1 cellular context compared by ENCODE assay signal in the genomic region with DNA sequence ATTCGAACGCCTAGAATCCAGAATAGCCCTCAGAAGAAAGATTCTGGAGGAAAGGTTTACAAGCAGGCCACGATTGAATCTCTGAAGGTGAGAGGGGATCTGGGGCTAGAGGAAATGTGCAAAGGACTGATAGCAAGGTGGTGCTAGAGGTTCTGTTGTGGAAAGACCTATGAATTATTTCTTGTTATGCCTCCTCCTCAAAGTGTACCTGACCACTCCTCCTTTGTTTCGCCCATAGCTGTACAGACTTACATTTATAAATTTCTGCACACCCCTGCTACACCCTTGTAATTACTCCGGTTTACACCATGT.
A peak's percentile ranks its signal among the peaks of the same experiment; 100 is the strongest.
TF ChIP-seq lines count a peak whose summit lies in the region.

No MANE protein-coding gene starts in this region.

TF ChIP-seq in K562, 482 proteins besides CTCF, POLR2A, EP300 and RAD21 (continued from another document and continues in another):
- TF ChIP-seq, protein P1, sequence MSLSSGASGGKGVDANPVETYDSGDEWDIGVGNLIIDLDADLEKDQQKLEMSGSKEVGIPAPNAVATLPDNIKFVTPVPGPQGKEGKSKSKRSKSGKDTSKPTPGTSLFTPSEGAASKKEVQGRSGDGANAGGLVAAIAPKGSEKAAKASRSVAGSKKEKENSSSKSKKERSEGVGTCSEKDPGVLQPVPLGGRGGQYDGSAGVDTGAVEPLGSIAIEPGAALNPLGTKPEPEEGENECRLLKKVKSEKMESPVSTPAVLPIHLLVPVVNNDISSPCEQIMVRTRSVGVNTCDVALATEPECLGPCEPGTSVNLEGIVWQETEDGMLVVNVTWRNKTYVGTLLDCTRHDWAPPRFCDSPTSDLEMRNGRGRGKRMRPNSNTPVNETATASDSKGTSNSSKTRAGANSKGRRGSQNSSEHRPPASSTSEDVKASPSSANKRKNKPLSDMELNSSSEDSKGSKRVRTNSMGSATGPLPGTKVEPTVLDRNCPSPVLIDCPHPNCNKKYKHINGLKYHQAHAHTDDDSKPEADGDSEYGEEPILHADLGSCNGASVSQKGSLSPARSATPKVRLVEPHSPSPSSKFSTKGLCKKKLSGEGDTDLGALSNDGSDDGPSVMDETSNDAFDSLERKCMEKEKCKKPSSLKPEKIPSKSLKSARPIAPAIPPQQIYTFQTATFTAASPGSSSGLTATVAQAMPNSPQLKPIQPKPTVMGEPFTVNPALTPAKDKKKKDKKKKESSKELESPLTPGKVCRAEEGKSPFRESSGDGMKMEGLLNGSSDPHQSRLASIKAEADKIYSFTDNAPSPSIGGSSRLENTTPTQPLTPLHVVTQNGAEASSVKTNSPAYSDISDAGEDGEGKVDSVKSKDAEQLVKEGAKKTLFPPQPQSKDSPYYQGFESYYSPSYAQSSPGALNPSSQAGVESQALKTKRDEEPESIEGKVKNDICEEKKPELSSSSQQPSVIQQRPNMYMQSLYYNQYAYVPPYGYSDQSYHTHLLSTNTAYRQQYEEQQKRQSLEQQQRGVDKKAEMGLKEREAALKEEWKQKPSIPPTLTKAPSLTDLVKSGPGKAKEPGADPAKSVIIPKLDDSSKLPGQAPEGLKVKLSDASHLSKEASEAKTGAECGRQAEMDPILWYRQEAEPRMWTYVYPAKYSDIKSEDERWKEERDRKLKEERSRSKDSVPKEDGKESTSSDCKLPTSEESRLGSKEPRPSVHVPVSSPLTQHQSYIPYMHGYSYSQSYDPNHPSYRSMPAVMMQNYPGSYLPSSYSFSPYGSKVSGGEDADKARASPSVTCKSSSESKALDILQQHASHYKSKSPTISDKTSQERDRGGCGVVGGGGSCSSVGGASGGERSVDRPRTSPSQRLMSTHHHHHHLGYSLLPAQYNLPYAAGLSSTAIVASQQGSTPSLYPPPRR (CRISPR knock-in tag; IDR thresholded peaks at IDR 0.05; ENCODE audit: borderline replicate concordance): no peak
- TF ChIP-seq PTTG1 (tag; IDR thresholded peaks at IDR 0.05; ENCODE audit: low read depth) (no peak), SMAD4 (CRISPR knock-in tag; conservative IDR thresholded peaks at IDR 0.05) (no peak), ZZZ3 (IDR thresholded peaks at IDR 0.05) (no peak), NEUROD1 (IDR thresholded peaks at IDR 0.05; ENCODE audit: borderline replicate concordance, low read depth, low read length, partially characterized antibody) (no peak), MYC (IDR thresholded peaks at IDR 0.05; ENCODE audit: low read depth, low read length) (no peak), MYC (CRISPR knock-in tag; IDR thresholded peaks at IDR 0.05; ENCODE audit: borderline replicate concordance, low read depth) (no peak), MBD2 (IDR thresholded peaks at IDR 0.05; ENCODE audit: borderline replicate concordance, low read depth) (no peak), SAFB2 (IDR thresholded peaks at IDR 0.05; ENCODE audit: borderline replicate concordance, low read depth, low read length, severe bottlenecking) (no peak), TRIM24 (IDR thresholded peaks at IDR 0.05) (no peak), SRSF1 (IDR thresholded peaks at IDR 0.05; ENCODE audit: low read depth, low read length) (no peak), HEY1 (CRISPR knock-in tag; IDR thresholded peaks at IDR 0.05; ENCODE audit: borderline replicate concordance) (no peak), FIP1L1 (IDR thresholded peaks at IDR 0.05; ENCODE audit: low read depth, low read length, poor library complexity, severe bottlenecking) (no peak), LARP7 (IDR thresholded peaks at IDR 0.05) (no peak), CEBPB (tag; IDR thresholded peaks at IDR 0.05) (no peak), CHCHD3 (CRISPR knock-in tag; IDR thresholded peaks at IDR 0.05) (no peak), PHB2 (IDR thresholded peaks at IDR 0.05; ENCODE audit: low read depth) (no peak), ZNF143 (CRISPR knock-in tag; IDR thresholded peaks at IDR 0.05) (no peak), ZNF79 (CRISPR knock-in tag; IDR thresholded peaks at IDR 0.05; ENCODE audit: low read depth) (no peak), SRSF7 (optimal IDR thresholded peaks at IDR 0.05; ENCODE audit: low read depth, low read length) (no peak), POLR3G (IDR thresholded peaks at IDR 0.05; ENCODE audit: extremely low read depth, insufficient read length, insufficient replicate concordance) (no peak)
- TF ChIP-seq, protein P2, sequence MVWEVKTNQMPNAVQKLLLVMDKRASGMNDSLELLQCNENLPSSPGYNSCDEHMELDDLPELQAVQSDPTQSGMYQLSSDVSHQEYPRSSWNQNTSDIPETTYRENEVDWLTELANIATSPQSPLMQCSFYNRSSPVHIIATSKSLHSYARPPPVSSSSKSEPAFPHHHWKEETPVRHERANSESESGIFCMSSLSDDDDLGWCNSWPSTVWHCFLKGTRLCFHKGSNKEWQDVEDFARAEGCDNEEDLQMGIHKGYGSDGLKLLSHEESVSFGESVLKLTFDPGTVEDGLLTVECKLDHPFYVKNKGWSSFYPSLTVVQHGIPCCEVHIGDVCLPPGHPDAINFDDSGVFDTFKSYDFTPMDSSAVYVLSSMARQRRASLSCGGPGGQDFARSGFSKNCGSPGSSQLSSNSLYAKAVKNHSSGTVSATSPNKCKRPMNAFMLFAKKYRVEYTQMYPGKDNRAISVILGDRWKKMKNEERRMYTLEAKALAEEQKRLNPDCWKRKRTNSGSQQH (CRISPR knock-in tag; IDR thresholded peaks at IDR 0.05): no peak
- TF ChIP-seq, protein P3, sequence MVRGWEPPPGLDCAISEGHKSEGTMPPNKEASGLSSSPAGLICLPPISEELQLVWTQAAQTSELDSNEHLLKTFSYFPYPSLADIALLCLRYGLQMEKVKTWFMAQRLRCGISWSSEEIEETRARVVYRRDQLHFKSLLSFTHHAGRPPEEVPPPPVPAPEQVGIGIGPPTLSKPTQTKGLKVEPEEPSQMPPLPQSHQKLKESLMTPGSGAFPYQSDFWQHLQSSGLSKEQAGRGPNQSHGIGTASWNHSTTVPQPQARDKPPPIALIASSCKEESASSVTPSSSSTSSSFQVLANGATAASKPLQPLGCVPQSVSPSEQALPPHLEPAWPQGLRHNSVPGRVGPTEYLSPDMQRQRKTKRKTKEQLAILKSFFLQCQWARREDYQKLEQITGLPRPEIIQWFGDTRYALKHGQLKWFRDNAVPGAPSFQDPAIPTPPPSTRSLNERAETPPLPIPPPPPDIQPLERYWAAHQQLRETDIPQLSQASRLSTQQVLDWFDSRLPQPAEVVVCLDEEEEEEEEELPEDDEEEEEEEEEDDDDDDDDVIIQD (CRISPR knock-in tag; IDR thresholded peaks at IDR 0.05): no peak
- TF ChIP-seq, protein P4, sequence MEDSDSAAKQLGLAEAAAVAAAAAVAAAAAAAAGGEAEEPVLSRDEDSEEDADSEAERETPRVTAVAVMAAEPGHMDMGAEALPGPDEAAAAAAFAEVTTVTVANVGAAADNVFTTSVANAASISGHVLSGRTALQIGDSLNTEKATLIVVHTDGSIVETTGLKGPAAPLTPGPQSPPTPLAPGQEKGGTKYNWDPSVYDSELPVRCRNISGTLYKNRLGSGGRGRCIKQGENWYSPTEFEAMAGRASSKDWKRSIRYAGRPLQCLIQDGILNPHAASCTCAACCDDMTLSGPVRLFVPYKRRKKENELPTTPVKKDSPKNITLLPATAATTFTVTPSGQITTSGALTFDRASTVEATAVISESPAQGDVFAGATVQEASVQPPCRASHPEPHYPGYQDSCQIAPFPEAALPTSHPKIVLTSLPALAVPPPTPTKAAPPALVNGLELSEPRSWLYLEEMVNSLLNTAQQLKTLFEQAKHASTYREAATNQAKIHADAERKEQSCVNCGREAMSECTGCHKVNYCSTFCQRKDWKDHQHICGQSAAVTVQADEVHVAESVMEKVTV (CRISPR knock-in tag; IDR thresholded peaks at IDR 0.05): 0 out of 2 replicates have a peak, but pooled peaks have one; percentile 5
- TF ChIP-seq, protein P5, sequence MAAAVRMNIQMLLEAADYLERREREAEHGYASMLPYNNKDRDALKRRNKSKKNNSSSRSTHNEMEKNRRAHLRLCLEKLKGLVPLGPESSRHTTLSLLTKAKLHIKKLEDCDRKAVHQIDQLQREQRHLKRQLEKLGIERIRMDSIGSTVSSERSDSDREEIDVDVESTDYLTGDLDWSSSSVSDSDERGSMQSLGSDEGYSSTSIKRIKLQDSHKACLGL (CRISPR knock-in tag; IDR thresholded peaks at IDR 0.05; ENCODE audit: borderline replicate concordance, poor library complexity, severe bottlenecking): no peak
- TF ChIP-seq, protein P6, sequence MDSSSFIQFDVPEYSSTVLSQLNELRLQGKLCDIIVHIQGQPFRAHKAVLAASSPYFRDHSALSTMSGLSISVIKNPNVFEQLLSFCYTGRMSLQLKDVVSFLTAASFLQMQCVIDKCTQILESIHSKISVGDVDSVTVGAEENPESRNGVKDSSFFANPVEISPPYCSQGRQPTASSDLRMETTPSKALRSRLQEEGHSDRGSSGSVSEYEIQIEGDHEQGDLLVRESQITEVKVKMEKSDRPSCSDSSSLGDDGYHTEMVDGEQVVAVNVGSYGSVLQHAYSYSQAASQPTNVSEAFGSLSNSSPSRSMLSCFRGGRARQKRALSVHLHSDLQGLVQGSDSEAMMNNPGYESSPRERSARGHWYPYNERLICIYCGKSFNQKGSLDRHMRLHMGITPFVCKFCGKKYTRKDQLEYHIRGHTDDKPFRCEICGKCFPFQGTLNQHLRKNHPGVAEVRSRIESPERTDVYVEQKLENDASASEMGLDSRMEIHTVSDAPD (CRISPR knock-in tag; IDR thresholded peaks at IDR 0.05): no peak
- TF ChIP-seq, protein P7, sequence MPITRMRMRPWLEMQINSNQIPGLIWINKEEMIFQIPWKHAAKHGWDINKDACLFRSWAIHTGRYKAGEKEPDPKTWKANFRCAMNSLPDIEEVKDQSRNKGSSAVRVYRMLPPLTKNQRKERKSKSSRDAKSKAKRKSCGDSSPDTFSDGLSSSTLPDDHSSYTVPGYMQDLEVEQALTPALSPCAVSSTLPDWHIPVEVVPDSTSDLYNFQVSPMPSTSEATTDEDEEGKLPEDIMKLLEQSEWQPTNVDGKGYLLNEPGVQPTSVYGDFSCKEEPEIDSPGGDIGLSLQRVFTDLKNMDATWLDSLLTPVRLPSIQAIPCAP (CRISPR knock-in tag; IDR thresholded peaks at IDR 0.05; ENCODE audit: borderline replicate concordance): no peak
- TF ChIP-seq, protein P8, sequence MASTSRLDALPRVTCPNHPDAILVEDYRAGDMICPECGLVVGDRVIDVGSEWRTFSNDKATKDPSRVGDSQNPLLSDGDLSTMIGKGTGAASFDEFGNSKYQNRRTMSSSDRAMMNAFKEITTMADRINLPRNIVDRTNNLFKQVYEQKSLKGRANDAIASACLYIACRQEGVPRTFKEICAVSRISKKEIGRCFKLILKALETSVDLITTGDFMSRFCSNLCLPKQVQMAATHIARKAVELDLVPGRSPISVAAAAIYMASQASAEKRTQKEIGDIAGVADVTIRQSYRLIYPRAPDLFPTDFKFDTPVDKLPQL (IDR thresholded peaks at IDR 0.05; ENCODE audit: extremely low read depth, insufficient read length): no peak
- TF ChIP-seq, protein P9, sequence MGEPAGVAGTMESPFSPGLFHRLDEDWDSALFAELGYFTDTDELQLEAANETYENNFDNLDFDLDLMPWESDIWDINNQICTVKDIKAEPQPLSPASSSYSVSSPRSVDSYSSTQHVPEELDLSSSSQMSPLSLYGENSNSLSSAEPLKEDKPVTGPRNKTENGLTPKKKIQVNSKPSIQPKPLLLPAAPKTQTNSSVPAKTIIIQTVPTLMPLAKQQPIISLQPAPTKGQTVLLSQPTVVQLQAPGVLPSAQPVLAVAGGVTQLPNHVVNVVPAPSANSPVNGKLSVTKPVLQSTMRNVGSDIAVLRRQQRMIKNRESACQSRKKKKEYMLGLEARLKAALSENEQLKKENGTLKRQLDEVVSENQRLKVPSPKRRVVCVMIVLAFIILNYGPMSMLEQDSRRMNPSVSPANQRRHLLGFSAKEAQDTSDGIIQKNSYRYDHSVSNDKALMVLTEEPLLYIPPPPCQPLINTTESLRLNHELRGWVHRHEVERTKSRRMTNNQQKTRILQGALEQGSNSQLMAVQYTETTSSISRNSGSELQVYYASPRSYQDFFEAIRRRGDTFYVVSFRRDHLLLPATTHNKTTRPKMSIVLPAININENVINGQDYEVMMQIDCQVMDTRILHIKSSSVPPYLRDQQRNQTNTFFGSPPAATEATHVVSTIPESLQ (CRISPR knock-in tag; IDR thresholded peaks at IDR 0.05): no peak
- TF ChIP-seq, protein P10, sequence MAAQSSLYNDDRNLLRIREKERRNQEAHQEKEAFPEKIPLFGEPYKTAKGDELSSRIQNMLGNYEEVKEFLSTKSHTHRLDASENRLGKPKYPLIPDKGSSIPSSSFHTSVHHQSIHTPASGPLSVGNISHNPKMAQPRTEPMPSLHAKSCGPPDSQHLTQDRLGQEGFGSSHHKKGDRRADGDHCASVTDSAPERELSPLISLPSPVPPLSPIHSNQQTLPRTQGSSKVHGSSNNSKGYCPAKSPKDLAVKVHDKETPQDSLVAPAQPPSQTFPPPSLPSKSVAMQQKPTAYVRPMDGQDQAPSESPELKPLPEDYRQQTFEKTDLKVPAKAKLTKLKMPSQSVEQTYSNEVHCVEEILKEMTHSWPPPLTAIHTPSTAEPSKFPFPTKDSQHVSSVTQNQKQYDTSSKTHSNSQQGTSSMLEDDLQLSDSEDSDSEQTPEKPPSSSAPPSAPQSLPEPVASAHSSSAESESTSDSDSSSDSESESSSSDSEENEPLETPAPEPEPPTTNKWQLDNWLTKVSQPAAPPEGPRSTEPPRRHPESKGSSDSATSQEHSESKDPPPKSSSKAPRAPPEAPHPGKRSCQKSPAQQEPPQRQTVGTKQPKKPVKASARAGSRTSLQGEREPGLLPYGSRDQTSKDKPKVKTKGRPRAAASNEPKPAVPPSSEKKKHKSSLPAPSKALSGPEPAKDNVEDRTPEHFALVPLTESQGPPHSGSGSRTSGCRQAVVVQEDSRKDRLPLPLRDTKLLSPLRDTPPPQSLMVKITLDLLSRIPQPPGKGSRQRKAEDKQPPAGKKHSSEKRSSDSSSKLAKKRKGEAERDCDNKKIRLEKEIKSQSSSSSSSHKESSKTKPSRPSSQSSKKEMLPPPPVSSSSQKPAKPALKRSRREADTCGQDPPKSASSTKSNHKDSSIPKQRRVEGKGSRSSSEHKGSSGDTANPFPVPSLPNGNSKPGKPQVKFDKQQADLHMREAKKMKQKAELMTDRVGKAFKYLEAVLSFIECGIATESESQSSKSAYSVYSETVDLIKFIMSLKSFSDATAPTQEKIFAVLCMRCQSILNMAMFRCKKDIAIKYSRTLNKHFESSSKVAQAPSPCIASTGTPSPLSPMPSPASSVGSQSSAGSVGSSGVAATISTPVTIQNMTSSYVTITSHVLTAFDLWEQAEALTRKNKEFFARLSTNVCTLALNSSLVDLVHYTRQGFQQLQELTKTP (IDR thresholded peaks at IDR 0.05; ENCODE audit: low read depth in 1 of 2, partially characterized antibody in 2 of 2): no peak
- TF ChIP-seq, protein P11, sequence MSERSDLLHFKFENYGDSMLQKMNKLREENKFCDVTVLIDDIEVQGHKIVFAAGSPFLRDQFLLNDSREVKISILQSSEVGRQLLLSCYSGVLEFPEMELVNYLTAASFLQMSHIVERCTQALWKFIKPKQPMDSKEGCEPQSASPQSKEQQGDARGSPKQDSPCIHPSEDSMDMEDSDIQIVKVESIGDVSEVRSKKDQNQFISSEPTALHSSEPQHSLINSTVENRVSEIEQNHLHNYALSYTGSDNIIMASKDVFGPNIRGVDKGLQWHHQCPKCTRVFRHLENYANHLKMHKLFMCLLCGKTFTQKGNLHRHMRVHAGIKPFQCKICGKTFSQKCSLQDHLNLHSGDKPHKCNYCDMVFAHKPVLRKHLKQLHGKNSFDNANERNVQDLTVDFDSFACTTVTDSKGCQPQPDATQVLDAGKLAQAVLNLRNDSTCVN (CRISPR knock-in tag; IDR thresholded peaks at IDR 0.05): no peak
- TF ChIP-seq, protein P12, sequence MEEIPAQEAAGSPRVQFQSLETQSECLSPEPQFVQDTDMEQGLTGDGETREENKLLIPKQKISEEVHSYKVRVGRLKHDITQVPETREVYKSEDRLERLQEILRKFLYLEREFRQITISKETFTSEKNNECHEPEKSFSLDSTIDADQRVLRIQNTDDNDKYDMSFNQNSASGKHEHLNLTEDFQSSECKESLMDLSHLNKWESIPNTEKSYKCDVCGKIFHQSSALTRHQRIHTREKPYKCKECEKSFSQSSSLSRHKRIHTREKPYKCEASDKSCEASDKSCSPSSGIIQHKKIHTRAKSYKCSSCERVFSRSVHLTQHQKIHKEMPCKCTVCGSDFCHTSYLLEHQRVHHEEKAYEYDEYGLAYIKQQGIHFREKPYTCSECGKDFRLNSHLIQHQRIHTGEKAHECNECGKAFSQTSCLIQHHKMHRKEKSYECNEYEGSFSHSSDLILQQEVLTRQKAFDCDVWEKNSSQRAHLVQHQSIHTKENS (CRISPR knock-in tag; IDR thresholded peaks at IDR 0.05): no peak
